Comparison of ENCODE assay signal across 3 cellular contexts in genomic region chr7:104450861-104451260, GRCh38.
"Had no signal": no experiment of that assay in that cellular context is flagged by ENCODE, and none has a peak within 500 bp of the region (broad histone marks: within the 10 kb centered on the region; RNA-seq: fewer than 3 reads in every experiment).

No MANE protein-coding gene starts in this region.

- DNase-seq: GDM1, GF-D8 had no signal

- H3K4me3 ChIP-seq: GM12878 had no signal

- ATAC-seq: GM12878 had no signal
